11 cellular contexts compared by ENCODE assay signal in the genomic region with DNA sequence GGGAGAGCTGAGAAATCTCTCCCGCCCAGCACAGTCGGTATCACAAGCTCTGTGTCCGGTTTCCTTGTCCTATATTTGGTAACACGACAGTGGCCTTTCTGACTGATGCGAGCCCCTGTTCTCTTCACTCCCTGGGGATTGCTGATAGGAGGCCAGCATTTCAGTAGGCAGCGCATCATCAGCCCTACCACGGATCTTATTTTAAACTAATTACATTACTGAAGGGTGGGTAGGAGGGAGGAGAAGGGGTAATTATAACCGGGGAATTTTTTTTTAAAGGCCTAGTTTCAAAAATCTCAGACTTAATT.
DNase-seq lines count a peak whose midpoint lies in the region; ATAC-seq, FAIRE-seq and TF ChIP-seq lines count a peak whose summit lies in the region.
"Had no signal": no experiment of that assay in that cellular context is flagged by ENCODE, and none has a peak within 500 bp of the region (broad histone marks: within the 10 kb centered on the region; RNA-seq: fewer than 3 reads in every experiment).

No MANE protein-coding gene starts in this region.

- no peak overlapping the region for H2AK5ac ChIP-seq in trophoblast cell (ENCODE audit: low read length)

- H3K27me3 ChIP-seq in heart left ventricle, result no peaks in the 10 kb centered on the region
- no peaks in the 10 kb centered on the region for H3K27me3 ChIP-seq in GM12878 (replicated peaks in 1 of 2; ENCODE audit: control insufficient read depth in 2 of 2, insufficient read depth in 2 of 2, low read length in 1 of 2)
- no peaks in the 10 kb centered on the region for H3K27me3 ChIP-seq in uterus
- H3K27me3 ChIP-seq in trophoblast cell (ENCODE audit: insufficient read depth, low read length), result no peaks in the 10 kb centered on the region

- H2AFZ ChIP-seq in GM12878 (ENCODE audit: control insufficient read depth, low read depth, low read length), result peak overlapping the region; percentile 58
- no peak overlapping the region for H2AFZ ChIP-seq in trophoblast cell (ENCODE audit: insufficient read depth, low read length, poor library complexity)

- no peak overlapping the region for H4K91ac ChIP-seq in trophoblast cell (ENCODE audit: low read depth, low read length)

- no peaks in the 10 kb centered on the region for H3K79me1 ChIP-seq in trophoblast cell (ENCODE audit: low read length)

- no peak overlapping the region for H3K4me3 ChIP-seq in heart left ventricle
- no peak overlapping the region for H3K4me3 ChIP-seq in GM12878
- no peak overlapping the region for H3K4me3 ChIP-seq in uterus
- no peak overlapping the region for H3K4me3 ChIP-seq in trophoblast cell (ENCODE audit: low read depth, low read length)

- in situ Hi-C loops in GM12878 (cut with MboI), result loop anchor here (5.0 kb wide), 2 partner anchors 191 to 276 kb away; no protein-coding TSS in a partner anchor

- no peak overlapping the region for H3K14ac ChIP-seq in trophoblast cell (ENCODE audit: low read length)

- no peaks in the 10 kb centered on the region for H4K20me1 ChIP-seq in GM12878 (ENCODE audit: control insufficient read depth, insufficient read depth)

- TF ChIP-seq CTCF in heart left ventricle (IDR thresholded peaks at IDR 0.05) (no peak), GM12878 (IDR thresholded peaks at IDR 0.05 in 2 of 3, conservative IDR thresholded peaks at IDR 0.05 in 1 of 3; ENCODE audit: control insufficient read depth in 2 of 3, extremely low read depth in 1 of 3, insufficient read depth in 1 of 3, low read depth in 3 of 3, low read length in 3 of 3) (no peak), uterus (IDR thresholded peaks at IDR 0.05) (no peak)

- H3K27ac Mint-ChIP-seq in naive thymus-derived CD8-positive, alpha-beta T cell, result peak overlapping the region; percentile 93 to 98 (median 96)
- H3K27ac Mint-ChIP-seq: type B pancreatic cell had no signal

- no peak overlapping the region for H4K8ac ChIP-seq in trophoblast cell (ENCODE audit: low read depth, low read length)

- no peak overlapping the region for H3K23ac ChIP-seq in trophoblast cell (ENCODE audit: low read length)

- CTCF ChIA-PET in GM12878 (lab: Yijun Ruan, JAX), result interaction anchor here (0.7 to 10.3 kb wide), 72 partner anchors 10 to 637 kb away, joined by 3 to 467 read pairs (median 4); a partner anchor contains a TSS

- H3K9me3 ChIP-seq in heart left ventricle (no peaks in the 10 kb centered on the region), GM12878 (replicated peaks; ENCODE audit: control insufficient read depth, insufficient read depth, low read length) (no peaks in the 10 kb centered on the region; the same call in 2 of the 3 replicates), uterus (no peaks in the 10 kb centered on the region), trophoblast cell (ENCODE audit: insufficient read depth, low read depth, low read length) (peaks cover 2% of the 10 kb centered on the region)

- intact Hi-C loops in heart left ventricle (cut with DNase I) (loop anchor here in 8 of 10 donors (1.0 to 5.0 kb wide), 8 partner anchors 56 to 281 kb away; a partner anchor contains a TSS), Right ventricle myocardium inferior (cut with DNase I) (loop anchor here (1.0 kb wide), 1 partner anchor 279 kb away; no protein-coding TSS in a partner anchor), GM12878 (cut with micrococcal nuclease; ENCODE audit: unreplicated experiment) (loop anchor here (5.0 kb wide), 2 partner anchors 66 to 714 kb away; no protein-coding TSS in a partner anchor), uterus (cut with DNase I; ENCODE audit: low total_unique reads) (loop anchor here (10.0 kb wide), 1 partner anchor 274 kb away; no protein-coding TSS in a partner anchor)

- H3K18ac ChIP-seq in trophoblast cell (ENCODE audit: low read length), result no peak overlapping the region

- H3K4me2 ChIP-seq in GM12878 (ENCODE audit: control insufficient read depth, insufficient read depth) (peak overlapping the region; percentile 83), trophoblast cell (ENCODE audit: low read length) (no peak overlapping the region)

- H3K4me1 ChIP-seq in heart left ventricle (peaks cover 3 to 52% (median 37%) of the 10 kb centered on the region in 12 donors), GM12878 (ENCODE audit: control insufficient read depth, insufficient read depth, low read length) (peaks cover 45% of the 10 kb centered on the region), uterus (peaks cover 0 to 6% of the 10 kb centered on the region in 2 donors), trophoblast cell (ENCODE audit: control insufficient read depth in 1 of 2, insufficient read depth in 2 of 2, low read length in 2 of 2) (peaks cover 3 to 8% of the 10 kb centered on the region in 2 experiments)

- no peak overlapping the region for H3K4ac ChIP-seq in trophoblast cell (ENCODE audit: low read depth, low read length)

- H2BK12ac ChIP-seq in trophoblast cell (ENCODE audit: low read length), result no peak overlapping the region

- ATAC-seq in heart left ventricle (peak in 3 of 4 donors; percentile 12 to 39 (median 24)), Right ventricle myocardium inferior (no peak), GM12878 (peak; percentile 46)
- no peak for ATAC-seq in naive thymus-derived CD8-positive, alpha-beta T cell

- peak overlapping the region in 7 of 10 donors; percentile 15 to 86 (median 79) for H3K4me3 Mint-ChIP-seq in naive thymus-derived CD8-positive, alpha-beta T cell
- H3K4me3 Mint-ChIP-seq: type B pancreatic cell had no signal

- no peaks in the 10 kb centered on the region for H3K9me3 Mint-ChIP-seq in naive thymus-derived CD8-positive, alpha-beta T cell
- H3K9me3 Mint-ChIP-seq: effector memory CD8-positive, alpha-beta T cell; type B pancreatic cell had no signal

- H3K9ac ChIP-seq in GM12878 (ENCODE audit: control insufficient read depth, insufficient read depth, low read length) (peak overlapping the region; percentile 42; the same call in 1 of the 2 replicates), trophoblast cell (ENCODE audit: low read length) (no peak overlapping the region)

- SMC1A ChIA-PET in GM12878 (lab: Charles Lee; ENCODE audit: uncharacterized antibody, unreplicated experiment), result interaction anchor here (0.7 to 11.4 kb wide), 61 partner anchors 10 to 711 kb away, joined by 3 to 333 read pairs (median 5); a partner anchor contains a TSS

- RAD21 ChIA-PET in GM12878 (lab: Charles Lee; ENCODE audit: unreplicated experiment), result interaction anchor here (0.7 to 9.6 kb wide), 69 partner anchors 9 to 728 kb away, joined by 3 to 358 read pairs (median 6); a partner anchor contains a TSS

- 22 to 32% (median 27%) methylated on average over 8 of the region's 8 CpGs for WGBS in heart left ventricle, 4 donors
- under 1% methylated on average over 8 of the region's 8 CpGs for WGBS in GM12878 (ENCODE audit: insufficient coverage, insufficient replicate concordance, low lambda C conversion rate, missing lambda C conversion rate)
- WGBS in trophoblast cell (ENCODE audit: extremely low coverage, insufficient coverage, insufficient read length), result no CpG with 5 or more reads among the region's 8 CpGs

- TF ChIP-seq RAD21 in GM12878 (IDR thresholded peaks at IDR 0.05; ENCODE audit: insufficient read depth, low read depth, low read length), result 0 out of 2 replicates have a peak, but pooled peaks have one; percentile 0

- no peaks in the 10 kb centered on the region for H3K36me3 Mint-ChIP-seq in naive thymus-derived CD8-positive, alpha-beta T cell
- H3K36me3 Mint-ChIP-seq: type B pancreatic cell had no signal

- no peaks in the 10 kb centered on the region for H3K27me3 Mint-ChIP-seq in naive thymus-derived CD8-positive, alpha-beta T cell
- H3K27me3 Mint-ChIP-seq: effector memory CD8-positive, alpha-beta T cell; type B pancreatic cell had no signal

- H4K12ac ChIP-seq in trophoblast cell (ENCODE audit: low read depth, low read length), result no peak overlapping the region

- H2BK5ac ChIP-seq in trophoblast cell (ENCODE audit: low read depth, low read length, poor library complexity), result no peak overlapping the region

- H3K4me1 Mint-ChIP-seq in naive thymus-derived CD8-positive, alpha-beta T cell, result peaks cover 19 to 56% (median 49%) of the 10 kb centered on the region in 4 donors

- POLR2A ChIA-PET in GM12878 (lab: Charles Lee), result interaction anchor here (0.6 to 5.0 kb wide), 15 partner anchors 10 to 587 kb away, joined by 3 to 49 read pairs (median 7); a partner anchor contains a TSS
- POLR2A ChIA-PET in naive thymus-derived CD8-positive, alpha-beta T cell (lab: Charles Lee), result interaction anchor here (1.3 to 5.7 kb wide), 6 partner anchors 68 to 326 kb away, joined by 3 to 69 read pairs (median 12); a partner anchor contains a TSS

- no peak for FAIRE-seq in GM12878 (lab: Jason Lieb, UNC)
- FAIRE-seq: HTR-8/SVneo had no signal

- H3K36me3 ChIP-seq in heart left ventricle (no peaks in the 10 kb centered on the region), GM12878 (ENCODE audit: control insufficient read depth in 2 of 2, insufficient read depth in 2 of 2, low read length in 1 of 2) (no peaks in the 10 kb centered on the region), uterus (no peaks in the 10 kb centered on the region), trophoblast cell (ENCODE audit: control insufficient read depth in 1 of 2, insufficient read depth in 2 of 2, low read length in 2 of 2) (no peaks in the 10 kb centered on the region)

- TF ChIP-seq POLR2A in heart left ventricle (IDR thresholded peaks at IDR 0.05) (no peak), GM12878 (IDR thresholded peaks at IDR 0.05; ENCODE audit: low read depth, low read length) (no peak), uterus (IDR thresholded peaks at IDR 0.05) (no peak)

- peak in 1 of 2 experiments; percentile 45; a peak in 1 of 4 replicates for TF ChIP-seq EP300 in GM12878 (IDR thresholded peaks at IDR 0.05; ENCODE audit: borderline replicate concordance in 1 of 2, control insufficient read depth in 1 of 2, low read depth in 2 of 2, low read length in 2 of 2)

- BruUV-seq in GM12878 (replicated peaks; lab: Mats Ljungman, UMichigan), result no TSS peak

- DNase-seq in heart left ventricle, result peak in 4 of 5 donors; percentile 28 to 46 (median 40)
- no peak for DNase-seq in Right ventricle myocardium inferior (ENCODE audit: missing footprints)
- peak; percentile 51 for DNase-seq in GM12878 (ENCODE audit: low read depth, low spot score)
- DNase-seq in naive thymus-derived CD8-positive, alpha-beta T cell, result no peak
- no peak for DNase-seq in uterus
- DNase-seq in trophoblast cell, result no peak
- no peak for DNase-seq in stimulated activated CD4-positive, alpha-beta T cell treated with anti-CD3 and anti-CD28 coated beads, Interleukin-15, amount 100 ng/mL, for 24 hours
- no peak for DNase-seq in hepatic stellate cell (ENCODE audit: low spot score)
- DNase-seq: effector memory CD8-positive, alpha-beta T cell had no signal

- H2BK120ac ChIP-seq in trophoblast cell (ENCODE audit: insufficient read depth, low read length, poor library complexity), result no peak overlapping the region

- H3K27ac ChIP-seq in heart left ventricle (peak overlapping the region in 11 of 12 donors; percentile 53 to 90 (median 68)), GM12878 (ENCODE audit: control insufficient read depth, insufficient read depth) (peak overlapping the region; percentile 41), uterus (peak overlapping the region; percentile 72 to 76), trophoblast cell (ENCODE audit: low read depth, low read length) (no peak overlapping the region)

- H3K79me2 ChIP-seq in GM12878 (ENCODE audit: control insufficient read depth, insufficient read depth, low read length), result no peaks in the 10 kb centered on the region
- no peaks in the 10 kb centered on the region for H3K79me2 ChIP-seq in trophoblast cell (ENCODE audit: control insufficient read depth, insufficient read depth, low read length, poor library complexity)

Comparison
In these comparisons a context has a peak if more than half of its experiments do, and no peak if none do; other contexts are left out.
1. ATAC-seq: peak in heart left ventricle (3 of 4) and GM12878 (single experiment); none in Right ventricle myocardium inferior (single experiment) and naive thymus-derived CD8-positive, alpha-beta T cell (0 of 2).
2. DNase-seq: peak in heart left ventricle (4 of 5) and GM12878 (single experiment); none in Right ventricle myocardium inferior (single experiment), naive thymus-derived CD8-positive, alpha-beta T cell (0 of 10), uterus (0 of 2), trophoblast cell (0 of 2), stimulated activated CD4-positive, alpha-beta T cell treated with anti-CD3 and anti-CD28 coated beads, Interleukin-15, amount 100 ng/mL, for 24 hours (single experiment) and hepatic stellate cell (single experiment).